Comparison of ENCODE assay signal across 1 cellular context in the genomic region with DNA sequence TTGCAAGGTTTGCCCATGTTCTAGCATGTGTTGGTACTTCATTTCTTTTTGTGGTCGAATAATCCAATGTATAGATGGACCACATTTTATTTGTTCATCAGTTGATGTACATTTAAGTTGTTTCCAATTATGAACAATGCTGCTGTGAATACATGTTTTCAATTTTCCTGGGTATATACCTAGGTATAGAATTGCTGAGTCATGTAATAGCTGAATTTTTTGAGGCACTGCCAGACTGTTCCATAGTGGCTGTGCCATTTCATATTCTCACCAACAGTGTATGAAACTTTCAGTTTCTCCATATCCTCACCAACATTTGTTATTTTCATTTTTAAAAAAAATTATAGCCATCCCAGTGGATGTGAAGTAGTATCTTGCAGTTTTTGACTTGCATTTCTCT.
TF ChIP-seq lines count a peak whose summit lies in the region.

No MANE protein-coding gene starts in this region.

TF ChIP-seq in HepG2, 621 proteins besides CTCF, POLR2A, EP300 and RAD21 (continued from another document):
- no peak for TF ChIP-seq ZNF142 (CRISPR knock-in tag; IDR thresholded peaks at IDR 0.05)
- no peak for TF ChIP-seq ZZZ3 (CRISPR knock-in tag; IDR thresholded peaks at IDR 0.05; ENCODE audit: borderline replicate concordance)
- no peak for TF ChIP-seq GTF3A (CRISPR knock-in tag; conservative IDR thresholded peaks at IDR 0.05)
- TF ChIP-seq CBX1 (IDR thresholded peaks at IDR 0.05; ENCODE audit: low read depth): no peak
- no peak for TF ChIP-seq ZNF446 (CRISPR knock-in tag; IDR thresholded peaks at IDR 0.05)
- no peak for TF ChIP-seq ZBTB44 (CRISPR knock-in tag; IDR thresholded peaks at IDR 0.05)
- peak; percentile 36; the same call in 1 of the 2 replicates for TF ChIP-seq NFE2 (CRISPR knock-in tag; IDR thresholded peaks at IDR 0.05)
